1 cellular context compared by ENCODE assay signal in the genomic region with DNA sequence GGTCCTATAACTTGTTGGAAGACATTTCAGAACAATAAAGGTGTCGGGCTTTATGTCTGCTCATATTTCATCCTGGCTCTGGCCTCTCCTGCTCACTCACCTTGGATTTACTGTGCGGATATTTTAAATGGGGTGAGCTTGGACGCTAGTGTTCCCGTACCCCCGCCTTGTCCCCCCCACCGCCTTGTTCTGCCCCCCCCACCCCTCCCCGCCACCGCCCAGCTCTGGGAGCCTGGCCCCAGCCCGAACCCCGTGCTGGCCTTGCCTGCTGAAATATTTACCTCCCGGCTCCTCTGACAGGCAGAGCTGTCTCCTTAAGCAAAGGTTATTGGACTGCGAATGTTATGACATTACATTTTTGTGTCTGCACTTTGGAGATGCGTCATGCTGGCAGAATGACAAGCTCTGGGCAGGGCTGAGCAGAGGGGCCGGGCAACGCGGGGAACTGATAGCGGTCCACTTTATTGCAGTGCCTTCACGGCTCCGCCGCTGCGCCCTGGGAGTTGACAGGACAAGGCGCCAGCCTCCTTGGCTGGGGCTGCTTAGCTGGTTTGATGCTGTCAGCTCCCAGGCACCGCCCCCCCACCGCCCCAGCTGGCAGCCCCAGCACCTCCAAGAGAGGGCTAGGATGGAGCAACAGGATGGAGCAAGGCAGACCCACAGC.
TF ChIP-seq lines count a peak whose summit lies in the region.

No MANE protein-coding gene starts in this region.

TF ChIP-seq in HEK293, 187 proteins besides CTCF, POLR2A, EP300 and RAD21 (continued from another document and continues in another):
- TF ChIP-seq, protein P1, sequence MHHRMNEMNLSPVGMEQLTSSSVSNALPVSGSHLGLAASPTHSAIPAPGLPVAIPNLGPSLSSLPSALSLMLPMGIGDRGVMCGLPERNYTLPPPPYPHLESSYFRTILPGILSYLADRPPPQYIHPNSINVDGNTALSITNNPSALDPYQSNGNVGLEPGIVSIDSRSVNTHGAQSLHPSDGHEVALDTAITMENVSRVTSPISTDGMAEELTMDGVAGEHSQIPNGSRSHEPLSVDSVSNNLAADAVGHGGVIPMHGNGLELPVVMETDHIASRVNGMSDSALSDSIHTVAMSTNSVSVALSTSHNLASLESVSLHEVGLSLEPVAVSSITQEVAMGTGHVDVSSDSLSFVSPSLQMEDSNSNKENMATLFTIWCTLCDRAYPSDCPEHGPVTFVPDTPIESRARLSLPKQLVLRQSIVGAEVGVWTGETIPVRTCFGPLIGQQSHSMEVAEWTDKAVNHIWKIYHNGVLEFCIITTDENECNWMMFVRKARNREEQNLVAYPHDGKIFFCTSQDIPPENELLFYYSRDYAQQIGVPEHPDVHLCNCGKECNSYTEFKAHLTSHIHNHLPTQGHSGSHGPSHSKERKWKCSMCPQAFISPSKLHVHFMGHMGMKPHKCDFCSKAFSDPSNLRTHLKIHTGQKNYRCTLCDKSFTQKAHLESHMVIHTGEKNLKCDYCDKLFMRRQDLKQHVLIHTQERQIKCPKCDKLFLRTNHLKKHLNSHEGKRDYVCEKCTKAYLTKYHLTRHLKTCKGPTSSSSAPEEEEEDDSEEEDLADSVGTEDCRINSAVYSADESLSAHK (tag by site-specific recombination; IDR thresholded peaks at IDR 0.05): no peak
- TF ChIP-seq ZNF596 (tag by site-specific recombination; IDR thresholded peaks at IDR 0.05): no peak
- peak; percentile 82 for TF ChIP-seq ZBTB8A (tag by site-specific recombination; IDR thresholded peaks at IDR 0.05)
- no peak for TF ChIP-seq ZFP3 (tag by site-specific recombination; IDR thresholded peaks at IDR 0.05; ENCODE audit: low read depth)
- no peak for TF ChIP-seq BCL11A (tag by site-specific recombination; IDR thresholded peaks at IDR 0.05; ENCODE audit: low read depth)
- no peak for TF ChIP-seq ZNF76 (tag by site-specific recombination; IDR thresholded peaks at IDR 0.05; ENCODE audit: borderline replicate concordance, low read depth)
- TF ChIP-seq ZNF112 (tag by site-specific recombination; IDR thresholded peaks at IDR 0.05): no peak
- no peak for TF ChIP-seq ZNF324 (tag by site-specific recombination; IDR thresholded peaks at IDR 0.05)
- no peak for TF ChIP-seq ZNF426 (tag by site-specific recombination; IDR thresholded peaks at IDR 0.05)
- no peak for TF ChIP-seq ZNF830 (tag by site-specific recombination; IDR thresholded peaks at IDR 0.05; ENCODE audit: low read depth)
- TF ChIP-seq, protein P2, sequence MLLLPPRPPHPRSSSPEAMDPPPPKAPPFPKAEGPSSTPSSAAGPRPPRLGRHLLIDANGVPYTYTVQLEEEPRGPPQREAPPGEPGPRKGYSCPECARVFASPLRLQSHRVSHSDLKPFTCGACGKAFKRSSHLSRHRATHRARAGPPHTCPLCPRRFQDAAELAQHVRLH (tag by site-specific recombination; IDR thresholded peaks at IDR 0.05): no peak
- TF ChIP-seq GLI2 (tag by site-specific recombination; IDR thresholded peaks at IDR 0.05; ENCODE audit: borderline replicate concordance, low read depth): no peak
- TF ChIP-seq SCRT2 (tag by site-specific recombination; IDR thresholded peaks at IDR 0.05): peak; percentile 73
- no peak; the same call in 1 of the 2 replicates for TF ChIP-seq GLIS2 (tag by site-specific recombination; IDR thresholded peaks at IDR 0.05)
- TF ChIP-seq TCF7L2 (IDR thresholded peaks at IDR 0.05; ENCODE audit: borderline replicate concordance, low read depth, low read length): no peak
- TF ChIP-seq ZNF37A (tag by site-specific recombination; IDR thresholded peaks at IDR 0.05): no peak
- TF ChIP-seq ZNF473 (tag by site-specific recombination; IDR thresholded peaks at IDR 0.05): no peak
- TF ChIP-seq ZEB2 (tag by site-specific recombination; IDR thresholded peaks at IDR 0.05): peak; percentile 32; the same call in 1 of the 2 replicates
- TF ChIP-seq, protein P3, sequence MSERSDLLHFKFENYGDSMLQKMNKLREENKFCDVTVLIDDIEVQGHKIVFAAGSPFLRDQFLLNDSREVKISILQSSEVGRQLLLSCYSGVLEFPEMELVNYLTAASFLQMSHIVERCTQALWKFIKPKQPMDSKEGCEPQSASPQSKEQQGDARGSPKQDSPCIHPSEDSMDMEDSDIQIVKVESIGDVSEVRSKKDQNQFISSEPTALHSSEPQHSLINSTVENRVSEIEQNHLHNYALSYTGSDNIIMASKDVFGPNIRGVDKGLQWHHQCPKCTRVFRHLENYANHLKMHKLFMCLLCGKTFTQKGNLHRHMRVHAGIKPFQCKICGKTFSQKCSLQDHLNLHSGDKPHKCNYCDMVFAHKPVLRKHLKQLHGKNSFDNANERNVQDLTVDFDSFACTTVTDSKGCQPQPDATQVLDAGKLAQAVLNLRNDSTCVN (tag by site-specific recombination; optimal IDR thresholded peaks at IDR 0.05): no peak
- TF ChIP-seq ZNF391 (tag by site-specific recombination; IDR thresholded peaks at IDR 0.05; ENCODE audit: borderline replicate concordance, low read depth): no peak
- TF ChIP-seq ZBTB20 (tag by site-specific recombination; IDR thresholded peaks at IDR 0.05): peak; percentile 34; the same call in 1 of the 2 replicates
- TF ChIP-seq ZNF664 (tag by site-specific recombination; IDR thresholded peaks at IDR 0.05): no peak
- TF ChIP-seq ZNF211 (tag by site-specific recombination; IDR thresholded peaks at IDR 0.05; ENCODE audit: low read depth): no peak
- TF ChIP-seq ZNF792 (tag by site-specific recombination; IDR thresholded peaks at IDR 0.05): no peak
- no peak for TF ChIP-seq ZNF221 (tag by site-specific recombination; IDR thresholded peaks at IDR 0.05; ENCODE audit: borderline replicate concordance)
- peak; percentile 66; the same call in 1 of the 2 replicates for TF ChIP-seq ZBTB21 (tag by site-specific recombination; IDR thresholded peaks at IDR 0.05)
- no peak for TF ChIP-seq ZNF610 (tag by site-specific recombination; IDR thresholded peaks at IDR 0.05; ENCODE audit: borderline replicate concordance)
- TF ChIP-seq IKZF3 (tag by site-specific recombination; IDR thresholded peaks at IDR 0.05): no peak
- TF ChIP-seq ZNF366 (tag by site-specific recombination; conservative IDR thresholded peaks at IDR 0.05): no peak
- TF ChIP-seq, protein P4, sequence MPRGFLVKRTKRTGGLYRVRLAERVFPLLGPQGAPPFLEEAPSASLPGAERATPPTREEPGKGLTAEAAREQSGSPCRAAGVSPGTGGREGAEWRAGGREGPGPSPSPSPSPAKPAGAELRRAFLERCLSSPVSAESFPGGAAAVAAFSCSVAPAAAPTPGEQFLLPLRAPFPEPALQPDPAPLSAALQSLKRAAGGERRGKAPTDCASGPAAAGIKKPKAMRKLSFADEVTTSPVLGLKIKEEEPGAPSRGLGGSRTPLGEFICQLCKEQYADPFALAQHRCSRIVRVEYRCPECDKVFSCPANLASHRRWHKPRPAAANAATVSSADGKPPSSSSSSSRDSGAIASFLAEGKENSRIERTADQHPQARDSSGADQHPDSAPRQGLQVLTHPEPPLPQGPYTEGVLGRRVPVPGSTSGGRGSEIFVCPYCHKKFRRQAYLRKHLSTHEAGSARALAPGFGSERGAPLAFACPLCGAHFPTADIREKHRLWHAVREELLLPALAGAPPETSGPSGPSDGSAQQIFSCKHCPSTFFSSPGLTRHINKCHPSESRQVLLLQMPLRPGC (tag by site-specific recombination; IDR thresholded peaks at IDR 0.05): no peak
- TF ChIP-seq, protein P5, sequence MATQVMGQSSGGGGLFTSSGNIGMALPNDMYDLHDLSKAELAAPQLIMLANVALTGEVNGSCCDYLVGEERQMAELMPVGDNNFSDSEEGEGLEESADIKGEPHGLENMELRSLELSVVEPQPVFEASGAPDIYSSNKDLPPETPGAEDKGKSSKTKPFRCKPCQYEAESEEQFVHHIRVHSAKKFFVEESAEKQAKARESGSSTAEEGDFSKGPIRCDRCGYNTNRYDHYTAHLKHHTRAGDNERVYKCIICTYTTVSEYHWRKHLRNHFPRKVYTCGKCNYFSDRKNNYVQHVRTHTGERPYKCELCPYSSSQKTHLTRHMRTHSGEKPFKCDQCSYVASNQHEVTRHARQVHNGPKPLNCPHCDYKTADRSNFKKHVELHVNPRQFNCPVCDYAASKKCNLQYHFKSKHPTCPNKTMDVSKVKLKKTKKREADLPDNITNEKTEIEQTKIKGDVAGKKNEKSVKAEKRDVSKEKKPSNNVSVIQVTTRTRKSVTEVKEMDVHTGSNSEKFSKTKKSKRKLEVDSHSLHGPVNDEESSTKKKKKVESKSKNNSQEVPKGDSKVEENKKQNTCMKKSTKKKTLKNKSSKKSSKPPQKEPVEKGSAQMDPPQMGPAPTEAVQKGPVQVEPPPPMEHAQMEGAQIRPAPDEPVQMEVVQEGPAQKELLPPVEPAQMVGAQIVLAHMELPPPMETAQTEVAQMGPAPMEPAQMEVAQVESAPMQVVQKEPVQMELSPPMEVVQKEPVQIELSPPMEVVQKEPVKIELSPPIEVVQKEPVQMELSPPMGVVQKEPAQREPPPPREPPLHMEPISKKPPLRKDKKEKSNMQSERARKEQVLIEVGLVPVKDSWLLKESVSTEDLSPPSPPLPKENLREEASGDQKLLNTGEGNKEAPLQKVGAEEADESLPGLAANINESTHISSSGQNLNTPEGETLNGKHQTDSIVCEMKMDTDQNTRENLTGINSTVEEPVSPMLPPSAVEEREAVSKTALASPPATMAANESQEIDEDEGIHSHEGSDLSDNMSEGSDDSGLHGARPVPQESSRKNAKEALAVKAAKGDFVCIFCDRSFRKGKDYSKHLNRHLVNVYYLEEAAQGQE (tag by site-specific recombination; IDR thresholded peaks at IDR 0.05): no peak
- no peak for TF ChIP-seq YY2 (tag by site-specific recombination; IDR thresholded peaks at IDR 0.05)
- TF ChIP-seq, protein P6, sequence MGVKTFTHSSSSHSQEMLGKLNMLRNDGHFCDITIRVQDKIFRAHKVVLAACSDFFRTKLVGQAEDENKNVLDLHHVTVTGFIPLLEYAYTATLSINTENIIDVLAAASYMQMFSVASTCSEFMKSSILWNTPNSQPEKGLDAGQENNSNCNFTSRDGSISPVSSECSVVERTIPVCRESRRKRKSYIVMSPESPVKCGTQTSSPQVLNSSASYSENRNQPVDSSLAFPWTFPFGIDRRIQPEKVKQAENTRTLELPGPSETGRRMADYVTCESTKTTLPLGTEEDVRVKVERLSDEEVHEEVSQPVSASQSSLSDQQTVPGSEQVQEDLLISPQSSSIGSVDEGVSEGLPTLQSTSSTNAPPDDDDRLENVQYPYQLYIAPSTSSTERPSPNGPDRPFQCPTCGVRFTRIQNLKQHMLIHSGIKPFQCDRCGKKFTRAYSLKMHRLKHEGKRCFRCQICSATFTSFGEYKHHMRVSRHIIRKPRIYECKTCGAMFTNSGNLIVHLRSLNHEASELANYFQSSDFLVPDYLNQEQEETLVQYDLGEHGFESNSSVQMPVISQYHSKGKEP (tag by site-specific recombination; IDR thresholded peaks at IDR 0.05): no peak
- no peak for TF ChIP-seq MYNN (tag by site-specific recombination; IDR thresholded peaks at IDR 0.05; ENCODE audit: borderline replicate concordance)
- TF ChIP-seq, protein P7, sequence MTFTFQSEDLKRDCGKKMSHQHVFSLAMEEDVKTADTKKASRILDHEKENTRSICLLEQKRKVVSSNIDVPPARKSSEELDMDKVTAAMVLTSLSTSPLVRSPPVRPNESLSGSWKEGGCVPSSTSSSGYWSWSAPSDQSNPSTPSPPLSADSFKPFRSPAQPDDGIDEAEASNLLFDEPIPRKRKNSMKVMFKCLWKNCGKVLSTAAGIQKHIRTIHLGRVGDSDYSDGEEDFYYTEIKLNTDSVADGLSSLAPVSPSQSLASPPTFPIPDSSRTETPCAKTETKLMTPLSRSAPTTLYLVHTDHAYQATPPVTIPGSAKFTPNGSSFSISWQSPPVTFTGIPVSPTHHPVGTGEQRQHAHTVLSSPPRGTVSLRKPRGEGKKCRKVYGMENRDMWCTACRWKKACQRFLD (tag by site-specific recombination; IDR thresholded peaks at IDR 0.05): no peak
- TF ChIP-seq ZXDB (tag by site-specific recombination; IDR thresholded peaks at IDR 0.05): 0 out of 2 replicates have a peak, but pooled peaks have one; percentile 19
- TF ChIP-seq HOXC10 (CRISPR knock-in tag; IDR thresholded peaks at IDR 0.05): no peak
- TF ChIP-seq, protein P8, sequence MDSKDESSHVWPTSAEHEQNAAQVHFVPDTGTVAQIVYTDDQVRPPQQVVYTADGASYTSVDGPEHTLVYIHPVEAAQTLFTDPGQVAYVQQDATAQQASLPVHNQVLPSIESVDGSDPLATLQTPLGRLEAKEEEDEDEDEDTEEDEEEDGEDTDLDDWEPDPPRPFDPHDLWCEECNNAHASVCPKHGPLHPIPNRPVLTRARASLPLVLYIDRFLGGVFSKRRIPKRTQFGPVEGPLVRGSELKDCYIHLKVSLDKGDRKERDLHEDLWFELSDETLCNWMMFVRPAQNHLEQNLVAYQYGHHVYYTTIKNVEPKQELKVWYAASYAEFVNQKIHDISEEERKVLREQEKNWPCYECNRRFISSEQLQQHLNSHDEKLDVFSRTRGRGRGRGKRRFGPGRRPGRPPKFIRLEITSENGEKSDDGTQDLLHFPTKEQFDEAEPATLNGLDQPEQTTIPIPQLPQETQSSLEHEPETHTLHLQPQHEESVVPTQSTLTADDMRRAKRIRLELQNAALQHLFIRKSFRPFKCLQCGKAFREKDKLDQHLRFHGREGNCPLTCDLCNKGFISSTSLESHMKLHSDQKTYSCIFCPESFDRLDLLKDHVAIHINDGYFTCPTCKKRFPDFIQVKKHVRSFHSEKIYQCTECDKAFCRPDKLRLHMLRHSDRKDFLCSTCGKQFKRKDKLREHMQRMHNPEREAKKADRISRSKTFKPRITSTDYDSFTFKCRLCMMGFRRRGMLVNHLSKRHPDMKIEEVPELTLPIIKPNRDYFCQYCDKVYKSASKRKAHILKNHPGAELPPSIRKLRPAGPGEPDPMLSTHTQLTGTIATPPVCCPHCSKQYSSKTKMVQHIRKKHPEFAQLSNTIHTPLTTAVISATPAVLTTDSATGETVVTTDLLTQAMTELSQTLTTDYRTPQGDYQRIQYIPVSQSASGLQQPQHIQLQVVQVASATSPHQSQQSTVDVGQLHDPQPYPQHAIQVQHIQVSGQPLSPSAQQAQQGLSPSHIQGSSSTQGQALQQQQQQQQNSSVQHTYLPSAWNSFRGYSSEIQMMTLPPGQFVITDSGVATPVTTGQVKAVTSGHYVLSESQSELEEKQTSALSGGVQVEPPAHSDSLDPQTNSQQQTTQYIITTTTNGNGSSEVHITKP (tag by site-specific recombination; IDR thresholded peaks at IDR 0.05): no peak
- TF ChIP-seq ZNF571 (tag by site-specific recombination; IDR thresholded peaks at IDR 0.05): no peak
- TF ChIP-seq, protein P9, sequence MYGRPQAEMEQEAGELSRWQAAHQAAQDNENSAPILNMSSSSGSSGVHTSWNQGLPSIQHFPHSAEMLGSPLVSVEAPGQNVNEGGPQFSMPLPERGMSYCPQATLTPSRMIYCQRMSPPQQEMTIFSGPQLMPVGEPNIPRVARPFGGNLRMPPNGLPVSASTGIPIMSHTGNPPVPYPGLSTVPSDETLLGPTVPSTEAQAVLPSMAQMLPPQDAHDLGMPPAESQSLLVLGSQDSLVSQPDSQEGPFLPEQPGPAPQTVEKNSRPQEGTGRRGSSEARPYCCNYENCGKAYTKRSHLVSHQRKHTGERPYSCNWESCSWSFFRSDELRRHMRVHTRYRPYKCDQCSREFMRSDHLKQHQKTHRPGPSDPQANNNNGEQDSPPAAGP (tag by site-specific recombination; IDR thresholded peaks at IDR 0.05): no peak
- TF ChIP-seq KLF8 (tag by site-specific recombination; IDR thresholded peaks at IDR 0.05): no peak
